In genomic region chr1:213423041-213423440, GRCh38 we compare ENCODE assay signal across 26 cellular contexts.
"Had no signal": no experiment of that assay in that cellular context is flagged by ENCODE, and none has a peak within 500 bp of the region (broad histone marks: within the 10 kb centered on the region; RNA-seq: fewer than 3 reads in every experiment).

No MANE protein-coding gene starts in this region.

- H3K27ac Mint-ChIP-seq: activated CD4-positive, alpha-beta T cell treated with anti-CD3 and anti-CD28 coated beads for 36 hours; activated naive CD4-positive, alpha-beta T cell treated with anti-CD3 and anti-CD28 coated beads for 36 hours; activated naive CD8-positive, alpha-beta T cell treated with anti-CD3 and anti-CD28 coated beads for 36 hours; activated T-helper 1 cell treated with anti-CD3 and anti-CD28 coated beads, Interleukin-12 subunit alpha, Interleukin-12 subunit beta, Interleukin-2, Interleukin-4 antibody, amounts not matched to agents 30 ng/mL and 10 ng/mL and 1 ng/mL, durations not matched to agents 14 hours and 24 hours and 36 hours; effector memory CD8-positive, alpha-beta T cell; immature natural killer cell; mesothelial cell of epicardium; nephron progenitor cell; progenitor cell of endocrine pancreas had no signal

- H3K4me3 Mint-ChIP-seq: activated CD4-positive, alpha-beta T cell treated with anti-CD3 and anti-CD28 coated beads for 36 hours; activated naive CD4-positive, alpha-beta T cell treated with anti-CD3 and anti-CD28 coated beads for 36 hours; activated naive CD8-positive, alpha-beta T cell treated with anti-CD3 and anti-CD28 coated beads for 36 hours; activated T-helper 1 cell treated with anti-CD3 and anti-CD28 coated beads, Interleukin-12 subunit alpha, Interleukin-12 subunit beta, Interleukin-2, Interleukin-4 antibody, amounts not matched to agents 30 ng/mL and 10 ng/mL and 1 ng/mL, durations not matched to agents 14 hours and 24 hours and 36 hours; effector memory CD8-positive, alpha-beta T cell; immature natural killer cell; mesothelial cell of epicardium; naive B cell; nephron progenitor cell had no signal

- DNase-seq: activated CD4-positive, alpha-beta T cell treated with anti-CD3 and anti-CD28 coated beads for 36 hours; activated CD4-positive, alpha-beta T cell treated with anti-CD3 and anti-CD28 coated beads, Interleukin-2, amount 50 U/mL, for 48 hours; activated CD4-positive, CD25-positive, alpha-beta regulatory T cell; activated CD8-positive, alpha-beta memory T cell treated with anti-CD3 and anti-CD28 coated beads, Interleukin-2, amount 50 U/mL, for 4 hours; activated effector memory CD4-positive, alpha-beta T cell treated with anti-CD3 and anti-CD28 coated beads, Interleukin-2, amount 50 U/mL, for 16 hours; activated naive CD4-positive, alpha-beta T cell treated with anti-CD3 and anti-CD28 coated beads for 36 hours; activated naive CD8-positive, alpha-beta T cell treated with anti-CD3 and anti-CD28 coated beads for 36 hours; activated T-cell treated with anti-CD3 and anti-CD28 coated beads, Interleukin-2, amount 50 U/mL, for 1 hour; adrenal gland; aorta; body of pancreas; effector memory CD8-positive, alpha-beta T cell; erythroblast; heart left ventricle; hypothalamus; immature natural killer cell; kidney; naive B cell; nephron progenitor cell; ovary; right lobe of liver; stimulated activated CD4-positive, alpha-beta T cell treated with anti-CD3 and anti-CD28 coated beads, Interleukin-2, amount 100 ng/mL, for 48 hours; stimulated activated naive CD4-positive, alpha-beta T cell treated with Interleukin-2 at 50 U/mL for 16 hours had no signal

- H3K4me1 Mint-ChIP-seq: activated CD4-positive, alpha-beta T cell treated with anti-CD3 and anti-CD28 coated beads for 36 hours; activated naive CD8-positive, alpha-beta T cell treated with anti-CD3 and anti-CD28 coated beads for 36 hours; immature natural killer cell; mesothelial cell of epicardium; naive B cell had no signal

- H3K27me3 Mint-ChIP-seq: activated CD4-positive, alpha-beta T cell treated with anti-CD3 and anti-CD28 coated beads for 36 hours had no signal

- H3K9me3 Mint-ChIP-seq: activated naive CD4-positive, alpha-beta T cell treated with anti-CD3 and anti-CD28 coated beads for 36 hours; activated naive CD8-positive, alpha-beta T cell treated with anti-CD3 and anti-CD28 coated beads for 36 hours; activated T-helper 1 cell treated with anti-CD3 and anti-CD28 coated beads, Interleukin-12 subunit alpha, Interleukin-12 subunit beta, Interleukin-2, Interleukin-4 antibody, amounts not matched to agents 30 ng/mL and 10 ng/mL and 1 ng/mL, durations not matched to agents 14 hours and 24 hours and 36 hours; effector memory CD8-positive, alpha-beta T cell; immature natural killer cell; mesothelial cell of epicardium had no signal

- H3K36me3 Mint-ChIP-seq: activated naive CD8-positive, alpha-beta T cell treated with anti-CD3 and anti-CD28 coated beads for 36 hours; immature natural killer cell; mesothelial cell of epicardium; naive B cell had no signal
